Comparison of ENCODE assay signal across 9 cellular contexts in the genomic region with DNA sequence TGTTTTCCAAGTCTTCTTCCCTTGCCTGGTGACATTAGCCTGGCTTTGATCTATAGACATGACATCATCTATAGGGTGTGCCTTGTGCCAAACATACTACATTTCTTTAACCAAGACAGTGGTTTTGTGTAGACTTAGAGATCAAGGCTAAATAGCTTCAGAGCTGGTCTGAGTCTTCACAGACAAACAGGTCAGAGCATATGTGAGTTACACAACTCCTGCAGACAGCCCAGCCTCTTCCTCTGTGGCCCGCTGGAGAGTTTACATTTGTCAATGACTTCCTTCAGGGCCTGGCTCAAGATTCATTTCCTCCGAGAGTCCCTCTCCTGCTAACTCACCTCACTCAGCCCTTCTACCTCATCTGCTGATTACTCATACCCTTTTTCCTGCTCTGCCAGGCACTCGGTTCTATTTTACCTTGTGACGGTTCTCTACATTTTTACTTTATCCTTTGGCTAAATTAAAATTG.
DNase-seq lines count a peak whose midpoint lies in the region; ATAC-seq, FAIRE-seq and TF ChIP-seq lines count a peak whose summit lies in the region.
"Had no signal": no experiment of that assay in that cellular context is flagged by ENCODE, and none has a peak within 500 bp of the region (broad histone marks: within the 10 kb centered on the region; RNA-seq: fewer than 3 reads in every experiment).

No MANE protein-coding gene starts in this region.

- H3K4me2 ChIP-seq in OCI-LY3 (ENCODE audit: low read length), result no peak overlapping the region

- ATAC-seq in central memory CD8-positive, alpha-beta T cell (replicated peaks; ENCODE audit: extremely low read depth, poor library complexity, severe bottlenecking), result peak; percentile 19
- ATAC-seq in HG03378 (IDR thresholded peaks at IDR 0.05; ENCODE audit: unreplicated experiment), result no peak

- H3K4me1 ChIP-seq in OCI-LY3 (ENCODE audit: low read length), result 0 out of 2 replicates have a peak, but pooled peaks cover 3% of the 10 kb centered on the region

- H3K4me3 Mint-ChIP-seq in central memory CD8-positive, alpha-beta T cell, result no peak overlapping the region
- H3K4me3 Mint-ChIP-seq: memory B cell had no signal

- H3K9me3 ChIP-seq in OCI-LY3 (ENCODE audit: insufficient read depth, low read length), result no peaks in the 10 kb centered on the region
- H3K9me3 ChIP-seq: SJCRH30 had no signal

- TF ChIP-seq CTCF in OCI-LY3 (IDR thresholded peaks at IDR 0.05; ENCODE audit: low read depth, low read length), result no peak

- no peaks in the 10 kb centered on the region for H3K36me3 ChIP-seq in OCI-LY3 (replicated peaks; ENCODE audit: low read depth, low read length)
- H3K36me3 ChIP-seq: SJCRH30 had no signal

- DNase-seq in H54 (ENCODE audit: insufficient read length, low spot score) (peak; percentile 70), lung microvascular endothelial cell (ENCODE audit: low read depth in 2 of 2) (peak; percentile 30 to 91), NCI-H526 treated with DMSO at 0.1 percent for 48 hours (lab: John Stamatoyannopoulos, UW) (no peak), OCI-M1 (lab: John Stamatoyannopoulos, UW) (no peak)
- DNase-seq in central memory CD8-positive, alpha-beta T cell (ENCODE audit: low spot score in 2 of 2), result no peak

- H3K36me3 Mint-ChIP-seq in central memory CD8-positive, alpha-beta T cell (ENCODE audit: insufficient read depth), result no peaks in the 10 kb centered on the region

- no peak overlapping the region for H3K9ac ChIP-seq in OCI-LY3 (ENCODE audit: low read length)

- no peaks in the 10 kb centered on the region for H3K9me3 Mint-ChIP-seq in central memory CD8-positive, alpha-beta T cell

- H3K4me1 Mint-ChIP-seq in central memory CD8-positive, alpha-beta T cell, result no peaks in the 10 kb centered on the region
- H3K4me1 Mint-ChIP-seq: memory B cell had no signal

- 0 out of 2 replicates have a peak overlapping the region, but pooled peaks have one; percentile 31 for H2AFZ ChIP-seq in OCI-LY3 (ENCODE audit: low read depth, low read length)

- no peaks in the 10 kb centered on the region for H4K20me1 ChIP-seq in OCI-LY3 (ENCODE audit: insufficient read depth, low read length)

- H3K4me3 ChIP-seq in OCI-LY3 (ENCODE audit: low read length), result no peak overlapping the region
- H3K4me3 ChIP-seq: SJCRH30 had no signal

- no peak for TF ChIP-seq POLR2A in H54 (IDR thresholded peaks at IDR 0.05; ENCODE audit: low read depth, low read length)

- peaks cover 41% of the 10 kb centered on the region for H3K27me3 Mint-ChIP-seq in central memory CD8-positive, alpha-beta T cell

- no peaks in the 10 kb centered on the region for H3K79me2 ChIP-seq in OCI-LY3 (ENCODE audit: low read length)

- no peak overlapping the region for H3K27ac ChIP-seq in OCI-LY3 (ENCODE audit: low read length)
- H3K27ac ChIP-seq: SJCRH30 had no signal

- no peak overlapping the region for H3K27ac Mint-ChIP-seq in central memory CD8-positive, alpha-beta T cell (ENCODE audit: low read depth)
- H3K27ac Mint-ChIP-seq: memory B cell had no signal

- 0 out of 2 replicates have a peak, but pooled peaks cover 4% of the 10 kb centered on the region for H3K27me3 ChIP-seq in OCI-LY3 (ENCODE audit: low read depth, low read length)
- H3K27me3 ChIP-seq: SJCRH30 had no signal

- FAIRE-seq in H54 (lab: Jason Lieb, UNC), result peak; percentile 97

Comparison
In these comparisons a context has a peak if more than half of its experiments do, and no peak if none do; other contexts are left out.
1. DNase-seq: peak in H54 (single experiment) and lung microvascular endothelial cell (2 of 2); none in central memory CD8-positive, alpha-beta T cell (0 of 2), NCI-H526 treated with DMSO at 0.1 percent for 48 hours (single experiment) and OCI-M1 (single experiment).